In the genomic region with DNA sequence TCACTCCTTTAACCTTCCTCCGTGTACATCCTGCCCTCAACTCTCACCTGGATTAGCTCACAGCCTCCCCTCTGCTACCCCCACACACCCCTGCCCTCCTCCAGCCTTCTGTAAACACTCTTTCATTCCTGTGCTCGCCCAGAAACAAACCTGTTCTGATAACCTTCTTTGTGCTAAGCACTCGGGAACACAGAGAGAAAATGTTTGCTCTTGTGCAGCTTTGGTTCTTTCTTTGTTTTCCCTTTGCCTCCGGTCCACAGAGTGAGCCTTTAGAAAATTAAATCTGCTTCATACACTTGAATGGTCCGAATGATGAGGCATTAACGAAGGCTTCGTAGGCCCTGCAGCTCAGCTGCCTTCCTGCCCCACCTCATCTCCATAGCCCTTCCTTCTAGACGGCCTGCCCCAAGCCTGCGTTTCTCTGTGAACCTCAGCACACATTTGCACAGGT, we compare ENCODE assay signal across 19 cellular contexts. TPM values are rescaled to one million over a fixed set of nuclear protein-coding genes. Genes with fewer than 3 reads are reported as not detected.
DNase-seq lines count a peak whose midpoint lies in the region; ATAC-seq, FAIRE-seq and TF ChIP-seq lines count a peak whose summit lies in the region.
"Had no signal": no experiment of that assay in that cellular context is flagged by ENCODE, and none has a peak within 500 bp of the region (broad histone marks: within the 10 kb centered on the region; RNA-seq: fewer than 3 reads in every experiment).

No MANE protein-coding gene starts in this region.

- BruUV-seq in HepG2 (replicated peaks; lab: Mats Ljungman, UMichigan), result no TSS peak

- H3K27ac ChIP-seq in HUES64 (ENCODE audit: low read depth, low read length) (peak overlapping the region; percentile 24), SU-DHL-6 (ENCODE audit: low read depth, low read length) (no peak overlapping the region), HepG2 (ENCODE audit: extremely low read length, insufficient read depth, low read length) (peak overlapping the region; percentile 18), stomach (peak overlapping the region; percentile 87 to 93 (median 89))
- H3K27ac ChIP-seq: left ventricle myocardium inferior had no signal

- ATAC-seq in HepG2 (peak; percentile 86), HG02759 (IDR thresholded peaks at IDR 0.05; ENCODE audit: unreplicated experiment) (no peak), T-helper 17 cell (no peak), GM18498 (IDR thresholded peaks at IDR 0.05; ENCODE audit: unreplicated experiment) (no peak)
- ATAC-seq: natural killer cell, right cardiac atrium had no signal

- H3K4me1 ChIP-seq in HUES64 (ENCODE audit: insufficient read depth, low read length) (peaks cover 14% of the 10 kb centered on the region), HepG2 (ENCODE audit: insufficient read depth, low read length) (peaks cover 29% of the 10 kb centered on the region), stomach (peaks cover 6 to 22% (median 9%) of the 10 kb centered on the region in 4 donors)
- H3K4me1 ChIP-seq: left ventricle myocardium inferior had no signal

- no peaks in the 10 kb centered on the region for H3K4me1 Mint-ChIP-seq in T-helper 17 cell
- H3K4me1 Mint-ChIP-seq: activated naive CD4-positive, alpha-beta T cell treated with anti-CD3 and anti-CD28 coated beads, Interleukin-2, amount 50 U/mL, for 24 hours; B cell; natural killer cell had no signal

- TF ChIP-seq EP300 in HepG2 (IDR thresholded peaks at IDR 0.05; ENCODE audit: low read depth in 2 of 2, low read length in 2 of 2) (0 out of 4 replicates have a peak, but pooled peaks of 1 of the 2 experiments have one; percentile 20), HepG2 (CRISPR knock-in tag; IDR thresholded peaks at IDR 0.05; ENCODE audit: borderline replicate concordance) (no peak), stomach (IDR thresholded peaks at IDR 0.05) (no peak)

- H3K4me2 ChIP-seq in SU-DHL-6 (ENCODE audit: low read depth, low read length, poor library complexity, severe bottlenecking) (no peak overlapping the region), HepG2 (ENCODE audit: low read depth, low read length) (peak overlapping the region; percentile 69)

- CTCF ChIA-PET in HepG2 (lab: Yijun Ruan, JAX; ENCODE audit: low intra/inter-chr PET ratio, low total read pairs), result no interaction called here

- H3K9ac ChIP-seq in HUES64 (ENCODE audit: low read depth, low read length), result peak overlapping the region; percentile 34
- no peak overlapping the region for H3K9ac ChIP-seq in SU-DHL-6 (ENCODE audit: low read length)
- 0 out of 2 replicates have a peak overlapping the region, but pooled peaks have one; percentile 16 for H3K9ac ChIP-seq in HepG2 (ENCODE audit: insufficient read depth, low read depth, low read length)

- WGBS in HUES64, result 50% methylated on average over 9 of the region's 9 CpGs
- 0% methylated on average over 9 of the region's 9 CpGs for WGBS in HepG2 (ENCODE audit: low lambda C conversion rate)
- WGBS in stomach, 5 donors, result 28 to 44% (median 35%) methylated on average over 9 of the region's 9 CpGs

- FAIRE-seq in HepG2 (lab: Jason Lieb, UNC), result no peak
- FAIRE-seq: bronchial epithelial cell, GM18507 had no signal

- TF ChIP-seq RAD21 in HepG2 (CRISPR knock-in tag; IDR thresholded peaks at IDR 0.05), result no peak

- H3K79me2 ChIP-seq in SU-DHL-6 (ENCODE audit: insufficient read depth, low read length) (no peaks in the 10 kb centered on the region), HepG2 (ENCODE audit: insufficient read depth, low read length) (no peaks in the 10 kb centered on the region)

- H3K9me3 ChIP-seq in HUES64 (ENCODE audit: insufficient read depth, low read depth, low read length), result 0 out of 2 replicates have a peak, but pooled peaks cover 1% of the 10 kb centered on the region
- no peaks in the 10 kb centered on the region for H3K9me3 ChIP-seq in SU-DHL-6 (ENCODE audit: insufficient read depth, low read length)
- no peaks in the 10 kb centered on the region for H3K9me3 ChIP-seq in HepG2 (ENCODE audit: low read length)
- peaks cover 0 to 5% (median 0%) of the 10 kb centered on the region in 4 donors for H3K9me3 ChIP-seq in stomach
- H3K9me3 ChIP-seq in T-helper 17 cell (ENCODE audit: control insufficient read depth, low read length, poor library complexity, severe bottlenecking), result no peaks in the 10 kb centered on the region

- DNase-seq in HepG2 (ENCODE audit: low spot score), result peak; percentile 74
- DNase-seq in stomach, result peak; percentile 85
- no peak for DNase-seq in T-helper 17 cell
- no peak for DNase-seq in NCI-H1092 (lab: John Stamatoyannopoulos, UW)
- DNase-seq: activated CD4-positive, alpha-beta T cell treated with anti-CD3 and anti-CD28 coated beads for 1 hour; activated CD8-positive, alpha-beta memory T cell treated with anti-CD3 and anti-CD28 coated beads, Interleukin-2, amount 50 U/mL, for 4 hours; left ventricle myocardium inferior; natural killer cell; NCI-H2081 treated with DMSO at 0.1 percent for 48 hours; right cardiac atrium; SHP77 had no signal

- H3F3A ChIP-seq in SU-DHL-6 (ENCODE audit: insufficient read depth), result no peaks in the 10 kb centered on the region

- H3K27me3 ChIP-seq in HUES64 (ENCODE audit: insufficient read depth, low read length) (no peaks in the 10 kb centered on the region), SU-DHL-6 (ENCODE audit: low read length) (no peaks in the 10 kb centered on the region), HepG2 (ENCODE audit: control insufficient read depth in 1 of 2, insufficient read depth in 2 of 2, low read length in 2 of 2) (no peaks in the 10 kb centered on the region), stomach (no peaks in the 10 kb centered on the region)

- H2AFZ ChIP-seq in SU-DHL-6 (ENCODE audit: low read depth, low read length, severe bottlenecking) (peak overlapping the region; percentile 26), HepG2 (ENCODE audit: low read length) (peak overlapping the region; percentile 67)

- H3K4me3 Mint-ChIP-seq in T-helper 17 cell, result no peak overlapping the region
- H3K4me3 Mint-ChIP-seq: activated naive CD4-positive, alpha-beta T cell treated with anti-CD3 and anti-CD28 coated beads, Interleukin-2, amount 50 U/mL, for 24 hours; B cell; natural killer cell had no signal

- H3K4me3 ChIP-seq in HUES64 (ENCODE audit: low read length) (no peak overlapping the region), SU-DHL-6 (ENCODE audit: insufficient read depth, low read length, poor library complexity, severe bottlenecking) (no peak overlapping the region), HepG2 (replicated peaks in 1 of 3; ENCODE audit: insufficient read depth in 1 of 3, low read depth in 2 of 3, low read length in 3 of 3) (peak overlapping the region in 2 of 3 experiments; percentile 24 to 47; a peak in 5 of 6 replicates), stomach (no peak overlapping the region)
- H3K4me3 ChIP-seq: left ventricle myocardium inferior had no signal

- intact Hi-C loops in HepG2 (cut with micrococcal nuclease; ENCODE audit: unreplicated experiment) (no loop called here), stomach (cut with DNase I; ENCODE audit: low total_unique reads) (no loop called here)

- TF ChIP-seq CTCF in SU-DHL-6 (IDR thresholded peaks at IDR 0.05; ENCODE audit: insufficient read depth, low read length, poor library complexity, severe bottlenecking) (no peak), HepG2 (CRISPR knock-in tag; IDR thresholded peaks at IDR 0.05) (no peak), stomach (IDR thresholded peaks at IDR 0.05) (no peak)

- in situ Hi-C loops in HepG2 (cut with HindIII; ENCODE audit: extremely low pct_ligation_motif_present, low pct_unique_long_range_greater_than_20kb), result no loop called here

- no peaks in the 10 kb centered on the region for H4K20me1 ChIP-seq in SU-DHL-6 (ENCODE audit: low read depth, low read length)
- H4K20me1 ChIP-seq in HepG2 (ENCODE audit: insufficient read depth, low read length), result no peaks in the 10 kb centered on the region

- H3K36me3 ChIP-seq in HUES64 (ENCODE audit: insufficient read depth, low read length), result no peaks in the 10 kb centered on the region
- H3K36me3 ChIP-seq in SU-DHL-6 (ENCODE audit: low read length), result no peaks in the 10 kb centered on the region
- H3K36me3 ChIP-seq in HepG2 (replicated peaks in 1 of 2; ENCODE audit: control insufficient read depth in 1 of 2, insufficient read depth in 2 of 2, low read length in 2 of 2), result no peaks in the 10 kb centered on the region
- no peaks in the 10 kb centered on the region for H3K36me3 ChIP-seq in stomach
- H3K36me3 ChIP-seq: left ventricle myocardium inferior had no signal

- H3K9me2 ChIP-seq in SU-DHL-6 (replicated peaks; ENCODE audit: insufficient read depth, low read length), result no peaks in the 10 kb centered on the region

- TF ChIP-seq POLR2A in HepG2 (IDR thresholded peaks at IDR 0.05; ENCODE audit: insufficient read depth in 1 of 2, low read depth in 2 of 2, low read length in 2 of 2) (no peak), stomach (IDR thresholded peaks at IDR 0.05) (no peak)

- no peak overlapping the region for H3K27ac Mint-ChIP-seq in T-helper 17 cell
- H3K27ac Mint-ChIP-seq: activated naive CD4-positive, alpha-beta T cell treated with anti-CD3 and anti-CD28 coated beads, Interleukin-2, amount 50 U/mL, for 24 hours; B cell; natural killer cell had no signal

- POLR2A ChIA-PET in HepG2 (lab: Yijun Ruan, JAX), result interaction anchor here (1.3 kb wide), 1 partner anchor 289 kb away, joined by 3 read pairs; a partner anchor contains a TSS

- peaks cover 2% of the 10 kb centered on the region for H3K36me3 Mint-ChIP-seq in T-helper 17 cell (ENCODE audit: low read depth)
- H3K36me3 Mint-ChIP-seq: natural killer cell had no signal

- no peaks in the 10 kb centered on the region for H3K27me3 Mint-ChIP-seq in T-helper 17 cell
- H3K27me3 Mint-ChIP-seq: activated naive CD4-positive, alpha-beta T cell treated with anti-CD3 and anti-CD28 coated beads, Interleukin-2, amount 50 U/mL, for 24 hours had no signal

RNA-seq across cellular contexts. Expression of a gene that starts 6.6 kb away (rescaled TPM):
- polyA plus RNA-seq in HUES64 (2013, experiment 1 of 2), result 61.2 TPM
- polyA plus RNA-seq in HUES64 (2013, experiment 2 of 2), result 50.1 TPM
- total RNA-seq in HepG2 (2016; rRNA removed; fragmentation: Illumina TruSeq; extraction: Trizol) (58.0 and 59.9 TPM in 2 replicates), stomach (100 to 1,000 TPM in 1 of 5 donors, 10 to 100 TPM in 4; 13.9 to 329 (median 55.4) TPM), T-helper 17 cell (10 to 100 TPM; 63.0 to 69.0 TPM)
- total RNA-seq in HepG2 (2016; cell fraction: cytosol; rRNA removed; fragmentation: Illumina TruSeq; extraction: Trizol; ENCODE audit: low read depth), result 33.6 and 37.9 TPM in 2 replicates
- 58.2 and 61.9 TPM in 2 replicates for total RNA-seq in HepG2 (2016; cell fraction: insoluble cytoplasmic fraction; rRNA removed; fragmentation: Illumina TruSeq; extraction: Trizol)
- 31.4 and 36.7 TPM in 2 replicates for total RNA-seq in HepG2 (2016; cell fraction: membrane; rRNA removed; fragmentation: Illumina TruSeq; extraction: Trizol)
- 54.0 and 61.7 TPM in 2 replicates for total RNA-seq in HepG2 (2016; cell fraction: nucleus; rRNA removed; fragmentation: Illumina TruSeq; extraction: Trizol)
- polyA plus RNA-seq in HepG2 (2011; rRNA removed) (15.0 and 19.9 TPM in 2 replicates), stomach (10 to 100 TPM; 15.5 to 24.6 (median 16.4) TPM)
- 9.9 and 13.4 TPM in 2 replicates for polyA plus RNA-seq in HepG2 (2011; cell fraction: cytosol; rRNA removed)
- 4.2 and 5.2 TPM in 2 replicates for polyA plus RNA-seq in HepG2 (2011; cell fraction: nucleus; rRNA removed)
- polyA plus RNA-seq in HepG2 (2012), result 16.4 and 27.7 TPM in 2 replicates
- 3.6 and 5.0 TPM in 2 replicates for polyA plus RNA-seq in HepG2 (2016; cell fraction: cytosol; fragmentation: Illumina TruSeq; extraction: Trizol; ENCODE audit: low read depth)
- polyA plus RNA-seq in HepG2 (2016; cell fraction: insoluble cytoplasmic fraction; fragmentation: Illumina TruSeq; extraction: Trizol; ENCODE audit: low read depth), result 37.0 and 38.2 TPM in 2 replicates
- 13.9 and 14.8 TPM in 2 replicates for polyA plus RNA-seq in HepG2 (2016; cell fraction: membrane; fragmentation: Illumina TruSeq; extraction: Trizol; ENCODE audit: low read depth)
- 45.0 and 50.6 TPM in 2 replicates for polyA plus RNA-seq in HepG2 (2016; cell fraction: nucleus; fragmentation: Illumina TruSeq; extraction: Trizol; ENCODE audit: insufficient read depth, low read depth)
- polyA minus RNA-seq in HepG2 (2011; rRNA and poly(A)+ RNA removed; ENCODE audit: low replicate concordance), result 21.3 and 30.0 TPM in 2 replicates
- 29.9 and 32.9 TPM in 2 replicates for polyA minus RNA-seq in HepG2 (2011; cell fraction: cytosol; rRNA and poly(A)+ RNA removed)
- polyA minus RNA-seq in HepG2 (2011; cell fraction: nucleus; rRNA and poly(A)+ RNA removed), result 19.7 and 20.3 TPM in 2 replicates

Comparison
In these comparisons a context has a peak if more than half of its experiments do, and no peak if none do; other contexts are left out.
1. H3K4me3 ChIP-seq: peak in HepG2 (2 of 3); none in HUES64 (single experiment), SU-DHL-6 (single experiment) and stomach (0 of 4).
2. DNase-seq: peak in HepG2 (single experiment) and stomach (single experiment); none in T-helper 17 cell (0 of 3) and NCI-H1092 (single experiment).